1 cellular context compared by ENCODE assay signal in the genomic region with DNA sequence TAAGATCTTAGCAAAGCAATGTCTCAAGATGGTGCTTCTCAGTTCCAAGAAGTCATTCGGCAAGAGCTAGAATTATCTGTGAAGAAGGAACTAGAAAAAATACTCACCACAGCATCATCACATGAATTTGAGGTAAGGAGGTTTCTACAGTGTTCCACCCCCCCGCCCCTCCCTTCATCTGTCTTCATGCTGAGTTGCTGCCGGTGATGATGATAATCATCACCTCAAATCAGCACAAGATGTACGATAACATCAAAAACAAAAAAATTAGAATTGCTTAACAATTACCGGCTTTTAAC.
TF ChIP-seq lines count a peak whose summit lies in the region.

No MANE protein-coding gene starts in this region.

TF ChIP-seq in GM23338, 12 proteins besides CTCF, POLR2A, EP300 and RAD21 (continued from another document):
- TF ChIP-seq ETS1 (IDR thresholded peaks at IDR 0.05) (no peak), REST (IDR thresholded peaks at IDR 0.05; ENCODE audit: unreplicated experiment) (no peak), EZH2 (IDR thresholded peaks at IDR 0.05; ENCODE audit: low read depth, unreplicated experiment) (no peak), POLR2AphosphoS5 (IDR thresholded peaks at IDR 0.05; ENCODE audit: low read depth) (no peak), STAT1 (IDR thresholded peaks at IDR 0.05; ENCODE audit: unreplicated experiment) (no peak)
